13 cellular contexts compared by ENCODE assay signal in the genomic region with DNA sequence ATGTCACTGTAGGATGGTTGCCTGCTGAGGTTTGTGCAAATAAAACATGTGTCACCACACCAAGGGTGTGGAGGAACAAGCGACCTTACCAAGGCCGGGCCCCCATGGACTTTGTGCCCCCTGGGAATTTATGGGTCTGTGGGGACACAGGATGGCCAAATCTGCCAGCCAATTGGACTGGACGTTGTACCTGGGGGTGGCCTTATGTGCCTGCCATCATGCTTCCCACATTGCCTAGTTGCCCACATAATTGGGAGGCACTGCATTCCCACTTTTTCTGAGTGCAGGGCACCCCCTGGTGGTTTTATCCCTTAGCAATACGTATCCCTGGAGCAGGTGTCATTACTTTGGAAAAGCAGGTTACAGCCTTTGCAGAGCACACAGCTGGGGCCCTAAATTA.
DNase-seq lines count a peak whose midpoint lies in the region; ATAC-seq, FAIRE-seq and TF ChIP-seq lines count a peak whose summit lies in the region.
"Had no signal": no experiment of that assay in that cellular context is flagged by ENCODE, and none has a peak within 500 bp of the region (broad histone marks: within the 10 kb centered on the region; RNA-seq: fewer than 3 reads in every experiment).

No MANE protein-coding gene starts in this region.

- H2AK5ac ChIP-seq in mesenchymal stem cell (ENCODE audit: low read length, severe bottlenecking), result peak overlapping the region; percentile 78

- H4K91ac ChIP-seq in mesenchymal stem cell (ENCODE audit: low read length), result no peak overlapping the region

- H3K36me3 ChIP-seq in bronchial epithelial cell (ENCODE audit: control insufficient read depth, insufficient read depth, low read length) (no peaks in the 10 kb centered on the region), mesenchymal stem cell (ENCODE audit: control insufficient read depth in 1 of 2, insufficient read depth in 2 of 2, low read depth in 1 of 2, low read length in 2 of 2) (no peaks in the 10 kb centered on the region)
- H3K36me3 ChIP-seq: HAP-1 had no signal

- WGBS in mesenchymal stem cell, result 83% methylated on average over 4 of the region's 4 CpGs

- H3K4me2 ChIP-seq in mesenchymal stem cell (ENCODE audit: low read length, poor library complexity, severe bottlenecking), result no peak overlapping the region

- H3K18ac ChIP-seq in mesenchymal stem cell (ENCODE audit: low read depth in 1 of 2, low read length in 2 of 2), result no peak overlapping the region

- H3K14ac ChIP-seq in mesenchymal stem cell (ENCODE audit: low read length in 2 of 2), result no peak overlapping the region

- H2BK120ac ChIP-seq in mesenchymal stem cell (ENCODE audit: low read depth, low read length), result no peak overlapping the region

- H3K4me3 ChIP-seq in bronchial epithelial cell (ENCODE audit: low read depth, low read length) (no peak overlapping the region), mesenchymal stem cell (ENCODE audit: insufficient read depth in 1 of 2, low read depth in 1 of 2, low read length in 2 of 2) (no peak overlapping the region)
- H3K4me3 ChIP-seq: coronary artery, HAP-1 had no signal

- H3K27me3 ChIP-seq in bronchial epithelial cell (ENCODE audit: control insufficient read depth, insufficient read depth, low read length), result no peaks in the 10 kb centered on the region
- no peaks in the 10 kb centered on the region for H3K27me3 ChIP-seq in mesenchymal stem cell (ENCODE audit: control insufficient read depth in 1 of 2, insufficient read depth in 1 of 2, low read length in 2 of 2)

- H2AFZ ChIP-seq in mesenchymal stem cell (ENCODE audit: low read depth, low read length), result no peak overlapping the region

- DNase-seq in HT-29 (ENCODE audit: low spot score) (peak; percentile 52), bronchial epithelial cell (ENCODE audit: low read depth) (no peak), mesenchymal stem cell (no peak), NCI-H2029 treated with DMSO at 0.1 percent for 48 hours (lab: John Stamatoyannopoulos, UW) (no peak)
- DNase-seq: activated effector memory CD4-positive, alpha-beta T cell treated with anti-CD3 and anti-CD28 coated beads, Interleukin-2, amount 50 U/mL, for 16 hours; NCI-H1694 treated with DMSO at 0.1 percent for 48 hours; stimulated activated CD4-positive, alpha-beta T cell treated with anti-CD3 and anti-CD28 coated beads, Interleukin-2, amount 100 ng/mL, for 48 hours had no signal

- no peak overlapping the region for H2BK5ac ChIP-seq in mesenchymal stem cell (ENCODE audit: low read depth, low read length, poor library complexity, severe bottlenecking)

- H3K23ac ChIP-seq in mesenchymal stem cell (ENCODE audit: low read length in 2 of 2), result no peak overlapping the region

- H2BK15ac ChIP-seq in mesenchymal stem cell (ENCODE audit: low read depth, poor library complexity, severe bottlenecking), result no peak overlapping the region

- peaks cover 22% of the 10 kb centered on the region for H3K4me1 ChIP-seq in mesenchymal stem cell (ENCODE audit: control insufficient read depth, insufficient read depth, low read depth, low read length)

- no peak overlapping the region for H3K9ac ChIP-seq in mesenchymal stem cell (ENCODE audit: low read length)

- no peak overlapping the region for H3K27ac ChIP-seq in C4-2B
- H3K27ac ChIP-seq in mesenchymal stem cell (ENCODE audit: low read length, poor library complexity, severe bottlenecking), result no peak overlapping the region
- H3K27ac ChIP-seq: coronary artery had no signal

- no peak overlapping the region for H3K4ac ChIP-seq in mesenchymal stem cell (ENCODE audit: low read depth in 1 of 2, low read length in 2 of 2)

- no peaks in the 10 kb centered on the region for H3K9me3 ChIP-seq in mesenchymal stem cell (ENCODE audit: control insufficient read depth, low read length)
- H3K9me3 ChIP-seq: HAP-1 had no signal

- ATAC-seq in GM19395 (IDR thresholded peaks at IDR 0.05; ENCODE audit: unreplicated experiment) (no peak), GM18511 (IDR thresholded peaks at IDR 0.05; ENCODE audit: unreplicated experiment) (no peak)
- no peak for ATAC-seq in activated CD4-positive, CD25-positive, alpha-beta regulatory T cell treated with anti-CD3 and anti-CD28 coated beads, Interleukin-2, amount 50 U/mL, for 24 hours

- FAIRE-seq in bronchial epithelial cell (lab: Jason Lieb, UNC), result no peak

- H2BK12ac ChIP-seq in mesenchymal stem cell (ENCODE audit: low read length in 2 of 2), result no peak overlapping the region

- H3K79me1 ChIP-seq in mesenchymal stem cell (replicated peaks; ENCODE audit: low read length, poor library complexity, severe bottlenecking), result no peaks in the 10 kb centered on the region

- peak; percentile 26 for TF ChIP-seq CTCF in C4-2B (conservative IDR thresholded peaks at IDR 0.05)
- TF ChIP-seq CTCF in bronchial epithelial cell (IDR thresholded peaks at IDR 0.05; ENCODE audit: insufficient read depth, low read length, severe bottlenecking), result peak; percentile 55

- no peak overlapping the region for H4K8ac ChIP-seq in mesenchymal stem cell (ENCODE audit: low read length)
